In genomic region chr17:81412490-81413093, GRCh38 we compare ENCODE assay signal across 1 cellular context.
TF ChIP-seq lines count a peak whose summit lies in the region.

No MANE protein-coding gene starts in this region.

TF ChIP-seq in K562, 482 proteins besides CTCF, POLR2A, EP300 and RAD21 (continued from another document and continues in another):
- peak; percentile 74 for TF ChIP-seq ETS1 (conservative IDR thresholded peaks at IDR 0.05; ENCODE audit: control insufficient read depth, low read depth, low read length)
- TF ChIP-seq, protein P1, sequence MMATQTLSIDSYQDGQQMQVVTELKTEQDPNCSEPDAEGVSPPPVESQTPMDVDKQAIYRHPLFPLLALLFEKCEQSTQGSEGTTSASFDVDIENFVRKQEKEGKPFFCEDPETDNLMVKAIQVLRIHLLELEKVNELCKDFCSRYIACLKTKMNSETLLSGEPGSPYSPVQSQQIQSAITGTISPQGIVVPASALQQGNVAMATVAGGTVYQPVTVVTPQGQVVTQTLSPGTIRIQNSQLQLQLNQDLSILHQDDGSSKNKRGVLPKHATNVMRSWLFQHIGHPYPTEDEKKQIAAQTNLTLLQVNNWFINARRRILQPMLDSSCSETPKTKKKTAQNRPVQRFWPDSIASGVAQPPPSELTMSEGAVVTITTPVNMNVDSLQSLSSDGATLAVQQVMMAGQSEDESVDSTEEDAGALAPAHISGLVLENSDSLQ (IDR thresholded peaks at IDR 0.05) = no peak; the same call in 1 of the 2 replicates
- no peak; the same call in 1 of the 2 replicates for TF ChIP-seq ZNF263 (CRISPR knock-in tag; IDR thresholded peaks at IDR 0.05; ENCODE audit: borderline replicate concordance)
- TF ChIP-seq, protein P2, sequence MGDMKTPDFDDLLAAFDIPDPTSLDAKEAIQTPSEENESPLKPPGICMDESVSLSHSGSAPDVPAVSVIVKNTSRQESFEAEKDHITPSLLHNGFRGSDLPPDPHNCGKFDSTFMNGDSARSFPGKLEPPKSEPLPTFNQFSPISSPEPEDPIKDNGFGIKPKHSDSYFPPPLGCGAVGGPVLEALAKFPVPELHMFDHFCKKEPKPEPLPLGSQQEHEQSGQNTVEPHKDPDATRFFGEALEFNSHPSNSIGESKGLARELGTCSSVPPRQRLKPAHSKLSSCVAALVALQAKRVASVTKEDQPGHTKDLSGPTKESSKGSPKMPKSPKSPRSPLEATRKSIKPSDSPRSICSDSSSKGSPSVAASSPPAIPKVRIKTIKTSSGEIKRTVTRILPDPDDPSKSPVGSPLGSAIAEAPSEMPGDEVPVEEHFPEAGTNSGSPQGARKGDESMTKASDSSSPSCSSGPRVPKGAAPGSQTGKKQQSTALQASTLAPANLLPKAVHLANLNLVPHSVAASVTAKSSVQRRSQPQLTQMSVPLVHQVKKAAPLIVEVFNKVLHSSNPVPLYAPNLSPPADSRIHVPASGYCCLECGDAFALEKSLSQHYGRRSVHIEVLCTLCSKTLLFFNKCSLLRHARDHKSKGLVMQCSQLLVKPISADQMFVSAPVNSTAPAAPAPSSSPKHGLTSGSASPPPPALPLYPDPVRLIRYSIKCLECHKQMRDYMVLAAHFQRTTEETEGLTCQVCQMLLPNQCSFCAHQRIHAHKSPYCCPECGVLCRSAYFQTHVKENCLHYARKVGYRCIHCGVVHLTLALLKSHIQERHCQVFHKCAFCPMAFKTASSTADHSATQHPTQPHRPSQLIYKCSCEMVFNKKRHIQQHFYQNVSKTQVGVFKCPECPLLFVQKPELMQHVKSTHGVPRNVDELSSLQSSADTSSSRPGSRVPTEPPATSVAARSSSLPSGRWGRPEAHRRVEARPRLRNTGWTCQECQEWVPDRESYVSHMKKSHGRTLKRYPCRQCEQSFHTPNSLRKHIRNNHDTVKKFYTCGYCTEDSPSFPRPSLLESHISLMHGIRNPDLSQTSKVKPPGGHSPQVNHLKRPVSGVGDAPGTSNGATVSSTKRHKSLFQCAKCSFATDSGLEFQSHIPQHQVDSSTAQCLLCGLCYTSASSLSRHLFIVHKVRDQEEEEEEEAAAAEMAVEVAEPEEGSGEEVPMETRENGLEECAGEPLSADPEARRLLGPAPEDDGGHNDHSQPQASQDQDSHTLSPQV (IDR thresholded peaks at IDR 0.05) = 0 out of 2 replicates have a peak, but pooled peaks have one; percentile 40
- TF ChIP-seq, protein P3, sequence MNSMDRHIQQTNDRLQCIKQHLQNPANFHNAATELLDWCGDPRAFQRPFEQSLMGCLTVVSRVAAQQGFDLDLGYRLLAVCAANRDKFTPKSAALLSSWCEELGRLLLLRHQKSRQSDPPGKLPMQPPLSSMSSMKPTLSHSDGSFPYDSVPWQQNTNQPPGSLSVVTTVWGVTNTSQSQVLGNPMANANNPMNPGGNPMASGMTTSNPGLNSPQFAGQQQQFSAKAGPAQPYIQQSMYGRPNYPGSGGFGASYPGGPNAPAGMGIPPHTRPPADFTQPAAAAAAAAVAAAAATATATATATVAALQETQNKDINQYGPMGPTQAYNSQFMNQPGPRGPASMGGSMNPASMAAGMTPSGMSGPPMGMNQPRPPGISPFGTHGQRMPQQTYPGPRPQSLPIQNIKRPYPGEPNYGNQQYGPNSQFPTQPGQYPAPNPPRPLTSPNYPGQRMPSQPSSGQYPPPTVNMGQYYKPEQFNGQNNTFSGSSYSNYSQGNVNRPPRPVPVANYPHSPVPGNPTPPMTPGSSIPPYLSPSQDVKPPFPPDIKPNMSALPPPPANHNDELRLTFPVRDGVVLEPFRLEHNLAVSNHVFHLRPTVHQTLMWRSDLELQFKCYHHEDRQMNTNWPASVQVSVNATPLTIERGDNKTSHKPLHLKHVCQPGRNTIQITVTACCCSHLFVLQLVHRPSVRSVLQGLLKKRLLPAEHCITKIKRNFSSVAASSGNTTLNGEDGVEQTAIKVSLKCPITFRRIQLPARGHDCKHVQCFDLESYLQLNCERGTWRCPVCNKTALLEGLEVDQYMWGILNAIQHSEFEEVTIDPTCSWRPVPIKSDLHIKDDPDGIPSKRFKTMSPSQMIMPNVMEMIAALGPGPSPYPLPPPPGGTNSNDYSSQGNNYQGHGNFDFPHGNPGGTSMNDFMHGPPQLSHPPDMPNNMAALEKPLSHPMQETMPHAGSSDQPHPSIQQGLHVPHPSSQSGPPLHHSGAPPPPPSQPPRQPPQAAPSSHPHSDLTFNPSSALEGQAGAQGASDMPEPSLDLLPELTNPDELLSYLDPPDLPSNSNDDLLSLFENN (IDR thresholded peaks at IDR 0.05; ENCODE audit: low read depth in 2 of 2, low read length in 2 of 2) = peak in 1 of 2 experiments; percentile 58; a peak in 1 of 4 replicates
- no peak for TF ChIP-seq ZNF121 (CRISPR knock-in tag; conservative IDR thresholded peaks at IDR 0.05)
- TF ChIP-seq JUND (IDR thresholded peaks at IDR 0.05; ENCODE audit: borderline replicate concordance, low read depth, low read length) = peak; percentile 58
- TF ChIP-seq JUND (tag; IDR thresholded peaks at IDR 0.05; ENCODE audit: borderline replicate concordance, low read depth, low read length) = no peak
- TF ChIP-seq ETV6 (IDR thresholded peaks at IDR 0.05; ENCODE audit: borderline replicate concordance in 1 of 2, low read depth in 2 of 2, low read length in 1 of 2) = peak in 1 of 2 experiments; percentile 80; a peak in 1 of 4 replicates
- TF ChIP-seq ETV6 (CRISPR knock-in tag; IDR thresholded peaks at IDR 0.05; ENCODE audit: borderline replicate concordance) = no peak
- no peak for TF ChIP-seq ATF2 (CRISPR knock-in tag; IDR thresholded peaks at IDR 0.05)
- TF ChIP-seq ZNF77 (CRISPR knock-in tag; IDR thresholded peaks at IDR 0.05) = no peak
- TF ChIP-seq ZNF589 (CRISPR knock-in tag; IDR thresholded peaks at IDR 0.05; ENCODE audit: low read depth) = peak; percentile 75; the same call in 1 of the 2 replicates
- no peak for TF ChIP-seq ZNF449 (CRISPR knock-in tag; IDR thresholded peaks at IDR 0.05)
- TF ChIP-seq RB1 (IDR thresholded peaks at IDR 0.05; ENCODE audit: low read depth) = no peak
- peak; percentile 87 for TF ChIP-seq KLF16 (IDR thresholded peaks at IDR 0.05)
- no peak for TF ChIP-seq IRF9 (tag; IDR thresholded peaks at IDR 0.05)
- TF ChIP-seq ZNF766 (CRISPR knock-in tag; conservative IDR thresholded peaks at IDR 0.05) = 0 out of 2 replicates have a peak, but pooled peaks have one; percentile 50
- TF ChIP-seq NFYB (IDR thresholded peaks at IDR 0.05; ENCODE audit: extremely low read depth, insufficient read length) = no peak
- TF ChIP-seq ZNF408 (CRISPR knock-in tag; IDR thresholded peaks at IDR 0.05; ENCODE audit: low read depth) = no peak
- TF ChIP-seq ZNF431 (CRISPR knock-in tag; IDR thresholded peaks at IDR 0.05) = no peak
- TF ChIP-seq ZNF212 (CRISPR knock-in tag; IDR thresholded peaks at IDR 0.05) = no peak
- TF ChIP-seq BRD9 (IDR thresholded peaks at IDR 0.05; ENCODE audit: low read depth, partially characterized antibody) = no peak
- no peak for TF ChIP-seq ZNF311 (CRISPR knock-in tag; IDR thresholded peaks at IDR 0.05)
- TF ChIP-seq CXXC5 (CRISPR knock-in tag; IDR thresholded peaks at IDR 0.05) = peak; percentile 65
- no peak for TF ChIP-seq ZNF445 (CRISPR knock-in tag; IDR thresholded peaks at IDR 0.05; ENCODE audit: low read depth)
- TF ChIP-seq, protein P4, sequence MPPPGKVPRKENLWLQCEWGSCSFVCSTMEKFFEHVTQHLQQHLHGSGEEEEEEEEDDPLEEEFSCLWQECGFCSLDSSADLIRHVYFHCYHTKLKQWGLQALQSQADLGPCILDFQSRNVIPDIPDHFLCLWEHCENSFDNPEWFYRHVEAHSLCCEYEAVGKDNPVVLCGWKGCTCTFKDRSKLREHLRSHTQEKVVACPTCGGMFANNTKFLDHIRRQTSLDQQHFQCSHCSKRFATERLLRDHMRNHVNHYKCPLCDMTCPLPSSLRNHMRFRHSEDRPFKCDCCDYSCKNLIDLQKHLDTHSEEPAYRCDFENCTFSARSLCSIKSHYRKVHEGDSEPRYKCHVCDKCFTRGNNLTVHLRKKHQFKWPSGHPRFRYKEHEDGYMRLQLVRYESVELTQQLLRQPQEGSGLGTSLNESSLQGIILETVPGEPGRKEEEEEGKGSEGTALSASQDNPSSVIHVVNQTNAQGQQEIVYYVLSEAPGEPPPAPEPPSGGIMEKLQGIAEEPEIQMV (tag; conservative IDR thresholded peaks at IDR 0.05; ENCODE audit: low read depth) = no peak
- no peak for TF ChIP-seq CHAMP1 (IDR thresholded peaks at IDR 0.05)
- no peak for TF ChIP-seq HDAC8 (tag; IDR thresholded peaks at IDR 0.05)
- no peak for TF ChIP-seq ZNF146 (CRISPR knock-in tag; IDR thresholded peaks at IDR 0.05; ENCODE audit: unreplicated experiment)
- TF ChIP-seq, protein P5, sequence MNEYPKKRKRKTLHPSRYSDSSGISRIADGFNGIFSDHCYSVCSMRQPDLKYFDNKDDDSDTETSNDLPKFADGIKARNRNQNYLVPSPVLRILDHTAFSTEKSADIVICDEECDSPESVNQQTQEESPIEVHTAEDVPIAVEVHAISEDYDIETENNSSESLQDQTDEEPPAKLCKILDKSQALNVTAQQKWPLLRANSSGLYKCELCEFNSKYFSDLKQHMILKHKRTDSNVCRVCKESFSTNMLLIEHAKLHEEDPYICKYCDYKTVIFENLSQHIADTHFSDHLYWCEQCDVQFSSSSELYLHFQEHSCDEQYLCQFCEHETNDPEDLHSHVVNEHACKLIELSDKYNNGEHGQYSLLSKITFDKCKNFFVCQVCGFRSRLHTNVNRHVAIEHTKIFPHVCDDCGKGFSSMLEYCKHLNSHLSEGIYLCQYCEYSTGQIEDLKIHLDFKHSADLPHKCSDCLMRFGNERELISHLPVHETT (CRISPR knock-in tag; conservative IDR thresholded peaks at IDR 0.05 in 1 of 2, IDR thresholded peaks at IDR 0.05 in 1 of 2) = 0 out of 4 replicates have a peak, but pooled peaks of 1 of the 2 experiments have one; percentile 42
- peak; percentile 20 for TF ChIP-seq RBBP5 (IDR thresholded peaks at IDR 0.05; ENCODE audit: borderline replicate concordance, insufficient read depth, low read length, poor library complexity, severe bottlenecking)
- peak; percentile 52; the same call in 1 of the 2 replicates for TF ChIP-seq ZNF175 (CRISPR knock-in tag; IDR thresholded peaks at IDR 0.05; ENCODE audit: low read depth)
- TF ChIP-seq, protein P6, sequence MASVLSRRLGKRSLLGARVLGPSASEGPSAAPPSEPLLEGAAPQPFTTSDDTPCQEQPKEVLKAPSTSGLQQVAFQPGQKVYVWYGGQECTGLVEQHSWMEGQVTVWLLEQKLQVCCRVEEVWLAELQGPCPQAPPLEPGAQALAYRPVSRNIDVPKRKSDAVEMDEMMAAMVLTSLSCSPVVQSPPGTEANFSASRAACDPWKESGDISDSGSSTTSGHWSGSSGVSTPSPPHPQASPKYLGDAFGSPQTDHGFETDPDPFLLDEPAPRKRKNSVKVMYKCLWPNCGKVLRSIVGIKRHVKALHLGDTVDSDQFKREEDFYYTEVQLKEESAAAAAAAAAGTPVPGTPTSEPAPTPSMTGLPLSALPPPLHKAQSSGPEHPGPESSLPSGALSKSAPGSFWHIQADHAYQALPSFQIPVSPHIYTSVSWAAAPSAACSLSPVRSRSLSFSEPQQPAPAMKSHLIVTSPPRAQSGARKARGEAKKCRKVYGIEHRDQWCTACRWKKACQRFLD (CRISPR knock-in tag; IDR thresholded peaks at IDR 0.05) = 0 out of 2 replicates have a peak, but pooled peaks have one; percentile 44
- no peak for TF ChIP-seq FOXJ3 (CRISPR knock-in tag; IDR thresholded peaks at IDR 0.05)
- no peak for TF ChIP-seq KHSRP (IDR thresholded peaks at IDR 0.05)
- TF ChIP-seq ARID2 (IDR thresholded peaks at IDR 0.05) = no peak
